In genomic region chr7:52168085-52168484, GRCh38 we compare ENCODE assay signal across 13 cellular contexts.
A peak's percentile ranks its signal among the peaks of the same experiment; 100 is the strongest.
DNase-seq lines count a peak whose midpoint lies in the region; ATAC-seq and TF ChIP-seq lines count a peak whose summit lies in the region.
"Had no signal": no experiment of that assay in that cellular context is flagged by ENCODE, and none has a peak within 500 bp of the region (broad histone marks: within the 10 kb centered on the region; RNA-seq: fewer than 3 reads in every experiment).

No MANE protein-coding gene starts in this region.

- no peak overlapping the region for H2AFZ ChIP-seq in HCT116 (ENCODE audit: low read depth, low read length, poor library complexity, severe bottlenecking)

- POLR2A ChIA-PET in HCT116 (lab: Charles Lee), result no interaction called here

- no peaks in the 10 kb centered on the region for H3K9me2 ChIP-seq in HCT116 (ENCODE audit: insufficient read depth)

- RAD21 ChIA-PET in HCT116 (lab: Charles Lee; ENCODE audit: low non-redundant PET in 1 of 2, low total read pairs in 2 of 2, uncharacterized antibody in 2 of 2, unreplicated experiment in 2 of 2), result no interaction called here

- H3K27ac ChIP-seq in HCT116 (ENCODE audit: low read depth, low read length), result no peak overlapping the region
- H3K27ac ChIP-seq in SJCRH30, result no peak overlapping the region
- H3K27ac ChIP-seq: BLaER1, gastrocnemius medialis had no signal

- H3K4me1 ChIP-seq in HCT116 (ENCODE audit: control insufficient read depth in 1 of 2, insufficient read depth in 2 of 2, low read length in 2 of 2), result no peaks in the 10 kb centered on the region
- H3K4me1 ChIP-seq in SJCRH30, result no peaks in the 10 kb centered on the region
- H3K4me1 ChIP-seq: BLaER1, gastrocnemius medialis had no signal

- intact Hi-C loops in HCT116 (cut with micrococcal nuclease), result no loop called here

- H3K36me3 ChIP-seq in HCT116 (ENCODE audit: control insufficient read depth in 1 of 2, insufficient read depth in 2 of 2, low read length in 2 of 2), result no peaks in the 10 kb centered on the region
- H3K36me3 ChIP-seq in SJCRH30, result no peaks in the 10 kb centered on the region
- H3K36me3 ChIP-seq: BLaER1, gastrocnemius medialis had no signal

- no peak overlapping the region for H3K9ac ChIP-seq in HCT116 (ENCODE audit: low read length)
- H3K9ac ChIP-seq: BLaER1 had no signal

- no peak for TF ChIP-seq POLR2A in HCT116 (IDR thresholded peaks at IDR 0.05; ENCODE audit: borderline replicate concordance, extremely low read depth, insufficient read depth, insufficient read length)

- TF ChIP-seq RAD21 in HCT116 (IDR thresholded peaks at IDR 0.05; ENCODE audit: low read depth), result no peak

- H3K4me3 ChIP-seq in HCT116 (replicated peaks in 1 of 2; ENCODE audit: low read depth in 1 of 2, low read length in 2 of 2) (no peak overlapping the region), SJCRH30 (no peak overlapping the region)
- H3K4me3 ChIP-seq: BLaER1, gastrocnemius medialis had no signal

- peak; percentile 6 for DNase-seq in COLO829 (ENCODE audit: low spot score)
- DNase-seq in HCT116 (ENCODE audit: low read depth, low spot score), result no peak
- peak; percentile 7 to 36 for DNase-seq in SJCRH30
- peak; percentile 2 for DNase-seq in left kidney (ENCODE audit: low read depth, low spot score)
- DNase-seq in SK-N-DZ (ENCODE audit: low spot score), result no peak
- no peak for DNase-seq in ureter (ENCODE audit: low spot score)
- no peak for DNase-seq in GM19240 (ENCODE audit: insufficient read length, low spot score)
- DNase-seq: activated B cell treated with CpG ODN at 0.5 μM for 24 hours, gastrocnemius medialis, left cardiac atrium had no signal

- H3K27me3 ChIP-seq in HCT116 (ENCODE audit: insufficient read depth, low read length) (no peaks in the 10 kb centered on the region), SJCRH30 (peaks cover 10% of the 10 kb centered on the region; the same call in 1 of the 2 replicates)
- H3K27me3 ChIP-seq: BLaER1, gastrocnemius medialis had no signal

- no TSS peak for BruUV-seq in HCT116 (replicated peaks; lab: Mats Ljungman, UMichigan)

- H3K79me2 ChIP-seq in HCT116 (ENCODE audit: insufficient read depth, low read length), result no peaks in the 10 kb centered on the region

- H3K9me3 ChIP-seq in HCT116 (ENCODE audit: control insufficient read depth in 1 of 2, insufficient read depth in 1 of 2, low read depth in 1 of 2, low read length in 2 of 2), result peaks cover 5 to 9% of the 10 kb centered on the region in 2 experiments; a peak in 2 of 4 replicates
- no peaks in the 10 kb centered on the region for H3K9me3 ChIP-seq in SJCRH30 (replicated peaks)
- H3K9me3 ChIP-seq: BLaER1, gastrocnemius medialis had no signal

- TF ChIP-seq CTCF in HCT116 (IDR thresholded peaks at IDR 0.05 in 2 of 3, conservative IDR thresholded peaks at IDR 0.05 in 1 of 3; ENCODE audit: borderline replicate concordance in 1 of 3, insufficient read depth in 1 of 3, low read depth in 2 of 3, low read length in 2 of 3), result peak in 2 of 3 experiments; percentile 15 to 41; a peak in 3 of 6 replicates

- H3K4me2 ChIP-seq in HCT116 (ENCODE audit: low read length), result no peak overlapping the region
- H3K4me2 ChIP-seq: BLaER1 had no signal

- CTCF ChIA-PET in HCT116 (lab: Charles Lee), result no interaction called here

- no peak for ATAC-seq in HCT116
- no peak for ATAC-seq in HG03521 (IDR thresholded peaks at IDR 0.05; ENCODE audit: unreplicated experiment)
- ATAC-seq: gastrocnemius medialis, left cardiac atrium, Right ventricle myocardium inferior had no signal

- no peaks in the 10 kb centered on the region for H4K20me1 ChIP-seq in HCT116 (ENCODE audit: insufficient read depth)
- H4K20me1 ChIP-seq: BLaER1 had no signal

TF ChIP-seq in HCT116, 20 proteins besides CTCF, POLR2A, EP300 and RAD21:
- TF ChIP-seq SP1 (IDR thresholded peaks at IDR 0.05; ENCODE audit: low read depth) (no peak), ZNF274 (IDR thresholded peaks at IDR 0.05; ENCODE audit: low read depth, low read length) (no peak), FOSL1 (IDR thresholded peaks at IDR 0.05; ENCODE audit: low read depth) (no peak), JUND (IDR thresholded peaks at IDR 0.05) (no peak), ATF3 (IDR thresholded peaks at IDR 0.05) (no peak), SRF (IDR thresholded peaks at IDR 0.05; ENCODE audit: low read depth) (no peak), EGR1 (IDR thresholded peaks at IDR 0.05; ENCODE audit: low read depth) (no peak), POLR2AphosphoS5 (IDR thresholded peaks at IDR 0.05; ENCODE audit: low read depth, low read length) (no peak), TCF7L2 (IDR thresholded peaks at IDR 0.05; ENCODE audit: borderline replicate concordance, extremely low read depth, insufficient read depth, insufficient read length) (no peak), REST (IDR thresholded peaks at IDR 0.05; ENCODE audit: low read depth) (no peak), SIN3A (IDR thresholded peaks at IDR 0.05; ENCODE audit: low read depth) (no peak)

Comparison
In these comparisons a context has a peak if more than half of its experiments do, and no peak if none do; other contexts are left out.
1. DNase-seq: peak in COLO829 (single experiment), SJCRH30 (2 of 2) and left kidney (single experiment); none in HCT116 (single experiment), SK-N-DZ (single experiment), ureter (single experiment) and GM19240 (single experiment).